In genomic region chr17:59619313-59620063, GRCh38 we compare ENCODE assay signal across 8 cellular contexts. TPM values are rescaled to one million over a fixed set of nuclear protein-coding genes. Genes with fewer than 3 reads are reported as not detected.
DNase-seq lines count a peak whose midpoint lies in the region; ATAC-seq and TF ChIP-seq lines count a peak whose summit lies in the region.

CLTC (plus strand) TSS chr17:59619895; CDS start chr17:59620132, 237 bp downstream.

- H3K27ac Mint-ChIP-seq in natural killer cell, result peak within 1 kb of the TSS; percentile 94 to 100

- H3K4me3 Mint-ChIP-seq in natural killer cell, result peak within 1 kb of the TSS; percentile 93

- DNase-seq in EH (ENCODE audit: low read depth) (peak; percentile 97), H4 (ENCODE audit: low spot score) (peak; percentile 97), LoVo (ENCODE audit: low spot score) (peak; percentile 93), fibroblast of peridontal ligament (ENCODE audit: extremely low read depth) (peak; percentile 99), natural killer cell (peak; percentile 93)
- peak; percentile 91 for DNase-seq in activated T-helper 9 cell treated with anti-CD3 and anti-CD28 coated beads, Interleukin-2, amount 50 U/mL, for 16 hours (ENCODE audit: low read depth)
- peak; percentile 95 for DNase-seq in stimulated activated naive CD4-positive, alpha-beta T cell treated with Interleukin-2 at 50 U/mL for 16 hours (lab: John Stamatoyannopoulos, UW)

- TF ChIP-seq POLR2A in Raji (IDR thresholded peaks at IDR 0.05; ENCODE audit: insufficient read depth, low read depth, low read length), result peak; percentile 94

- peaks cover 45 to 52% of the 10 kb centered on the region in 2 donors for H3K4me1 Mint-ChIP-seq in natural killer cell

- ATAC-seq in natural killer cell, result peak; percentile 85 to 94 (median 87)

- H3K27me3 Mint-ChIP-seq in natural killer cell (ENCODE audit: low read depth in 2 of 2), result no peaks in the 10 kb centered on the region

- no peak for TF ChIP-seq CTCF in natural killer cell (IDR thresholded peaks at IDR 0.05)

- no peaks in the 10 kb centered on the region for H3K9me3 Mint-ChIP-seq in natural killer cell

- intact Hi-C loops in natural killer cell (cut with micrococcal nuclease), result loop anchor here (1.0 to 2.0 kb wide), 3 partner anchors 23 to 273 kb away; partner anchors contain the start of genes DHX40, RPS6KB1 and TUBD1

- no peaks in the 10 kb centered on the region for H3K36me3 Mint-ChIP-seq in natural killer cell

RNA-seq across cellular contexts. Expression of gene CLTC, which starts in this region (rescaled TPM):
- 362 and 385 TPM in 2 replicates for total RNA-seq in H4 (2014; rRNA removed; shearing (Covaris generic))
- 100 to 1,000 TPM; 116 to 127 (median 117) TPM for total RNA-seq in natural killer cell

Comparison
In these comparisons a context has a peak if more than half of its experiments do, and no peak if none do; other contexts are left out.
1. Peak in every context shown above with its lines: DNase-seq and ATAC-seq.